1 cellular context compared by ENCODE assay signal in genomic region chr1:161305872-161306519, GRCh38.
TF ChIP-seq lines count a peak whose summit lies in the region.

No MANE protein-coding gene starts in this region.

TF ChIP-seq in H1, 55 proteins besides CTCF, POLR2A, EP300 and RAD21:
- TF ChIP-seq CEBPB (IDR thresholded peaks at IDR 0.05; ENCODE audit: low read depth, low read length) (no peak), EGR1 (IDR thresholded peaks at IDR 0.05; ENCODE audit: borderline replicate concordance, low read depth, low read length) (no peak), CBX5 (IDR thresholded peaks at IDR 0.05; ENCODE audit: low read depth, low read length) (no peak), GABPA (IDR thresholded peaks at IDR 0.05; ENCODE audit: borderline replicate concordance, insufficient read depth, low read length) (no peak), KDM4A (IDR thresholded peaks at IDR 0.05; ENCODE audit: low read depth, low read length, severe bottlenecking) (peak; percentile 78), YY1 (IDR thresholded peaks at IDR 0.05; ENCODE audit: low read depth, low read length) (peak; percentile 4; the same call in 1 of the 2 replicates), SP1 (IDR thresholded peaks at IDR 0.05; ENCODE audit: low read depth, low read length) (peak; percentile 73), CREB1 (IDR thresholded peaks at IDR 0.05) (peak; percentile 85), CHD1 (IDR thresholded peaks at IDR 0.05; ENCODE audit: low read depth, low read length) (no peak), PHF8 (conservative IDR thresholded peaks at IDR 0.05; ENCODE audit: low read depth, low read length) (no peak), KDM1A (IDR thresholded peaks at IDR 0.05; ENCODE audit: borderline replicate concordance, low read length) (peak; percentile 95), SP2 (IDR thresholded peaks at IDR 0.05; ENCODE audit: low read length) (no peak), ASH2L (IDR thresholded peaks at IDR 0.05; ENCODE audit: low read length) (peak; percentile 93), CTBP2 (IDR thresholded peaks at IDR 0.05; ENCODE audit: borderline replicate concordance, insufficient read depth, insufficient read length, low read length) (no peak), ZNF274 (IDR thresholded peaks at IDR 0.05; ENCODE audit: borderline replicate concordance, extremely low read depth, low read length) (no peak), RXRA (IDR thresholded peaks at IDR 0.05; ENCODE audit: insufficient read depth, low read depth, low read length) (no peak), SIN3A (conservative IDR thresholded peaks at IDR 0.05 in 1 of 2, IDR thresholded peaks at IDR 0.05 in 1 of 2; ENCODE audit: low read depth in 1 of 2, low read length in 2 of 2) (peak; percentile 35 to 80; a peak in 2 of 4 replicates), TCF12 (IDR thresholded peaks at IDR 0.05; ENCODE audit: low read depth, low read length) (0 out of 2 replicates have a peak, but pooled peaks have one; percentile 25), SIX5 (IDR thresholded peaks at IDR 0.05; ENCODE audit: low read depth, low read length) (no peak), SRF (IDR thresholded peaks at IDR 0.05; ENCODE audit: low read depth, low read length) (no peak), SP4 (IDR thresholded peaks at IDR 0.05; ENCODE audit: low read length) (peak; percentile 57; the same call in 1 of the 2 replicates), TAF1 (IDR thresholded peaks at IDR 0.05; ENCODE audit: low read depth, low read length) (peak; percentile 48; the same call in 1 of the 2 replicates), TEAD4 (IDR thresholded peaks at IDR 0.05; ENCODE audit: low read depth, low read length) (no peak), EZH2 (IDR thresholded peaks at IDR 0.05; ENCODE audit: low read depth, low read length, severe bottlenecking) (no peak), RBBP5 (IDR thresholded peaks at IDR 0.05; ENCODE audit: borderline replicate concordance, low read depth, low read length) (0 out of 2 replicates have a peak, but pooled peaks have one; percentile 69), FOSL1 (IDR thresholded peaks at IDR 0.05; ENCODE audit: insufficient read depth, low read depth, low read length) (no peak), SAP30 (IDR thresholded peaks at IDR 0.05; ENCODE audit: insufficient read depth, insufficient replicate concordance, low read length) (peak; percentile 64), KDM5A (IDR thresholded peaks at IDR 0.05; ENCODE audit: low read length) (no peak), GTF2F1 (IDR thresholded peaks at IDR 0.05; ENCODE audit: borderline replicate concordance, low read depth, low read length) (0 out of 2 replicates have a peak, but pooled peaks have one; percentile 25), CHD2 (IDR thresholded peaks at IDR 0.05; ENCODE audit: low read length) (no peak), POLR2AphosphoS5 (IDR thresholded peaks at IDR 0.05; ENCODE audit: low read depth, low read length) (peak; percentile 41; the same call in 1 of the 2 replicates), TAF7 (optimal IDR thresholded peaks at IDR 0.05; ENCODE audit: borderline replicate concordance, low read depth, low read length) (peak; percentile 32), NANOG (IDR thresholded peaks at IDR 0.05; ENCODE audit: insufficient read depth, low read depth, low read length, poor library complexity, severe bottlenecking) (no peak), ATF3 (IDR thresholded peaks at IDR 0.05; ENCODE audit: insufficient read depth, low read depth, low read length) (no peak)
TF ChIP-seq in H1: peak in this region for 15.
